9 cellular contexts compared by ENCODE assay signal in the genomic region with DNA sequence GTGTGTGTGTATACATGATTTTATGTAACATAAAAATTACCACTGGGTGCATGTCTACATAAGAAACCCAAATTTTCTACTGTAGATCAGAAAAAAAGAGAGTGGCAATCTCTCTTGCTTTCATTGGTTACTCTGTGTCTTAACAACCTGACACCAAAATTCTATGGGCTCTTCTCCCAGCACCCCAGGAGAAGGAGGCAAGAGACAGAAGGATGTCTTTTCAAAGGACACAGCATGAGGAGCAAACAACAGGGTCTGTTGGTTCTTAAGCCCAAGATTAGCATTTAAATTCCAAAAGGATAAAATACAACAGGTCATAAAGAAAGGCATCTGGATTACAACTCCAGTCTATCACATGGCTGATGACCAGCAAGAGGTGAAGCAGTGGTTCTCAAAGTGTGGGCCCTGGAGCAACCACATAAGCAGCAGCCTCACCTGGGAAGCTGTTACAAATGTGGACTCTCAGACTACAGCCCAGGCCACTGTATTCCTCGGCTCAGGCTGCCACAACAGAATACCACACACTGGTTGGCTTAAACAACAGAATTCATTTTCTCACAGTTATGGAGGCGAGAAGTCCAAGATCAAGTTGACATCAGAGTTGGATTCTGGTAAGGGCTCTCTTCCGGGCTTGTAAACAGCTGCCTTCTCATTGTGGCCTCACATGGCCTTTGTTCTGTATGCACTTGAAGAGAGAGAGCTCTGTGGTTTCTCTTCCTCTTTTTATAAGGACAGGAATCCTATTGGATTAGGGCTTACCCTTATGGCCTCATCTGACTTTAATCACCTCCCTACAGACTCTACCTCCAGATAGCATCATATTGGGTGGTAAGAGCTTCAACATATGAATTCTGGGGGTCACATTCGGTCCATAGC.
DNase-seq lines count a peak whose midpoint lies in the region; ATAC-seq and TF ChIP-seq lines count a peak whose summit lies in the region.
"Had no signal": no experiment of that assay in that cellular context is flagged by ENCODE, and none has a peak within 500 bp of the region (broad histone marks: within the 10 kb centered on the region; RNA-seq: fewer than 3 reads in every experiment).

No MANE protein-coding gene starts in this region.

- no peaks in the 10 kb centered on the region for H3K79me2 ChIP-seq in ACC112 (ENCODE audit: control insufficient read depth, insufficient read depth, low read length, unreplicated experiment)

- no peaks in the 10 kb centered on the region for H3K36me3 ChIP-seq in ACC112 (ENCODE audit: insufficient read depth, low read length)

- H2AFZ ChIP-seq in ACC112 (ENCODE audit: low read length, unreplicated experiment) = peak overlapping the region; percentile 75

- no peak for TF ChIP-seq CTCF in dorsolateral prefrontal cortex (IDR thresholded peaks at IDR 0.05 in 54 of 56, conservative IDR thresholded peaks at IDR 0.05 in 2 of 56; ENCODE audit: low read depth in 1 of 56, partially characterized antibody in 56 of 56)

- peak; percentile 95 for ATAC-seq in GM19324 (IDR thresholded peaks at IDR 0.05; ENCODE audit: low FRiP score, unreplicated experiment)
- ATAC-seq in HG03175 (IDR thresholded peaks at IDR 0.05; ENCODE audit: unreplicated experiment) = peak; percentile 84
- ATAC-seq: Panc1 had no signal

- DNase-seq in SIG-M5 treated with dmso at 0.1 percent for 504 hours (lab: John Stamatoyannopoulos, UW; ENCODE audit: unreplicated experiment) (peak; percentile 72), H4 (ENCODE audit: low spot score) (no peak), AG20443 (ENCODE audit: low spot score) (no peak), dorsolateral prefrontal cortex (no peak), hippocampal formation (lab: John Stamatoyannopoulos, UW) (no peak)

- H3K4me1 ChIP-seq in ACC112 (ENCODE audit: control insufficient read depth, insufficient read depth, low read length, unreplicated experiment) = no peaks in the 10 kb centered on the region

- H3K4me3 ChIP-seq in ACC112 (ENCODE audit: low read depth, low read length) (no peak overlapping the region), dorsolateral prefrontal cortex (no peak overlapping the region)

- no peaks in the 10 kb centered on the region for H3K27me3 ChIP-seq in ACC112 (ENCODE audit: insufficient read depth, low read length)
- no peaks in the 10 kb centered on the region for H3K27me3 ChIP-seq in dorsolateral prefrontal cortex

- H3K27ac ChIP-seq in ACC112 (ENCODE audit: low read depth, low read length) = no peak overlapping the region
- H3K27ac ChIP-seq in dorsolateral prefrontal cortex = no peak overlapping the region

- intact Hi-C loops in dorsolateral prefrontal cortex (cut with DNase I) = no loop called here
